ENCODE assay signal across 8 cellular contexts in the genomic region with DNA sequence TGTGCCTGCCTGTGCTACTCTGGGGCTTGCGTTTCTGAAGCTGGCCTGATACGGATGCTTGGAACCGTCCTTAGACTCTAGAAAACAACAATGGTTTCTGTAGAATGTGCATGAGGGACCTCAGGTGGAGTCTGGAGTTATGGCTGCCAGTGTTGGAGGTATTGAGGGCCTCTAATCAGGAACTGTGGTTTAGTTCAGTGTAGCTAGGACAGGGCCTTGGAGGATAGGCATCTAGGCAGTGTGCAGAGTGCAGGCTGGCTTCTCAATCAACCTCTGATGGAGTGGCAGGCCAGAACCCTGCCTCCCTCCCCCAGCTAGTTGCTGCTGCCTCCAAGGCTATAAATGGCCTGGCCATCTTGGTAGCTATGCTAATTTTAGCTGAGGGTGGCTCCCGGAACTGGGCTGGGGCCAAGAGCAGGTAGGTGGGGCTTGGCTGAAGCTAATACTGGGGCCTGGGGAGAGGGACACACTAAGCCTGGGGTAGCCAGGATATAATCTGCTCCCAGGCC. TPM values are rescaled to one million over a fixed set of nuclear protein-coding genes. Genes with fewer than 3 reads are reported as not detected.
DNase-seq lines count a peak whose midpoint lies in the region; ATAC-seq and TF ChIP-seq lines count a peak whose summit lies in the region.

No MANE protein-coding gene starts in this region.

- no peaks in the 10 kb centered on the region for H3K9me3 ChIP-seq in muscle layer of duodenum (ENCODE audit: control insufficient read depth in 1 of 2, low read length in 2 of 2)

- no peaks in the 10 kb centered on the region for H3K9me3 Mint-ChIP-seq in activated CD4-positive, alpha-beta T cell treated with anti-CD3 and anti-CD28 coated beads, Interleukin-2, amount 10 ng/mL, durations not matched to agents 7 days and 5 days
- H3K9me3 Mint-ChIP-seq in activated CD4-positive, alpha-beta memory T cell treated with anti-CD3 and anti-CD28 coated beads, Interleukin-2, amount 10 ng/mL, durations not matched to agents 7 days and 5 days: no peaks in the 10 kb centered on the region

- H3K27ac Mint-ChIP-seq in activated CD4-positive, alpha-beta T cell treated with anti-CD3 and anti-CD28 coated beads, Interleukin-2, amount 10 ng/mL, durations not matched to agents 7 days and 5 days: peak overlapping the region; percentile 79
- peak overlapping the region; percentile 87 for H3K27ac Mint-ChIP-seq in activated CD4-positive, alpha-beta memory T cell treated with anti-CD3 and anti-CD28 coated beads, Interleukin-2, amount 10 ng/mL, durations not matched to agents 7 days and 5 days

- H3K4me3 Mint-ChIP-seq in activated CD4-positive, alpha-beta T cell treated with anti-CD3 and anti-CD28 coated beads, Interleukin-2, amount 10 ng/mL, durations not matched to agents 7 days and 5 days: peak overlapping the region; percentile 98
- peak overlapping the region; percentile 97 for H3K4me3 Mint-ChIP-seq in activated CD4-positive, alpha-beta memory T cell treated with anti-CD3 and anti-CD28 coated beads, Interleukin-2, amount 10 ng/mL, durations not matched to agents 7 days and 5 days

- peak overlapping the region; percentile 35 to 92 for H3K4me3 ChIP-seq in muscle layer of duodenum (ENCODE audit: low read depth in 1 of 2, low read length in 2 of 2)
- no peak overlapping the region for H3K4me3 ChIP-seq in foreskin fibroblast (ENCODE audit: low read depth in 1 of 2, low read length in 2 of 2)

- no peak for TF ChIP-seq CTCF in foreskin fibroblast (IDR thresholded peaks at IDR 0.05; ENCODE audit: low read depth, low read length)

- peaks cover 0 to 3% of the 10 kb centered on the region in 2 donors for H3K36me3 ChIP-seq in muscle layer of duodenum (ENCODE audit: control insufficient read depth in 1 of 2, insufficient read depth in 2 of 2, low read length in 2 of 2)

- POLR2A ChIA-PET in activated CD4-positive, alpha-beta T cell treated with anti-CD3 and anti-CD28 coated beads, Interleukin-2, amount 10 ng/mL, durations not matched to agents 7 days and 5 days (lab: Charles Lee): no interaction called here
- POLR2A ChIA-PET in activated CD4-positive, alpha-beta memory T cell treated with anti-CD3 and anti-CD28 coated beads, Interleukin-2, amount 10 ng/mL, durations not matched to agents 7 days and 5 days (lab: Charles Lee): interaction anchor here (0.8 to 15.0 kb wide), 9 partner anchors 12 to 214 kb away, joined by 3 to 639 read pairs (median 8); a partner anchor contains a TSS

- no peaks in the 10 kb centered on the region for H3K27me3 Mint-ChIP-seq in activated CD4-positive, alpha-beta T cell treated with anti-CD3 and anti-CD28 coated beads, Interleukin-2, amount 10 ng/mL, durations not matched to agents 7 days and 5 days
- H3K27me3 Mint-ChIP-seq in activated CD4-positive, alpha-beta memory T cell treated with anti-CD3 and anti-CD28 coated beads, Interleukin-2, amount 10 ng/mL, durations not matched to agents 7 days and 5 days: no peaks in the 10 kb centered on the region

- peaks cover 64% of the 10 kb centered on the region for H3K4me1 Mint-ChIP-seq in activated CD4-positive, alpha-beta T cell treated with anti-CD3 and anti-CD28 coated beads, Interleukin-2, amount 10 ng/mL, durations not matched to agents 7 days and 5 days
- H3K4me1 Mint-ChIP-seq in activated CD4-positive, alpha-beta memory T cell treated with anti-CD3 and anti-CD28 coated beads, Interleukin-2, amount 10 ng/mL, durations not matched to agents 7 days and 5 days: peaks cover 62% of the 10 kb centered on the region

- peak; percentile 37 for ATAC-seq in HG03103 (IDR thresholded peaks at IDR 0.05; ENCODE audit: low read depth, unreplicated experiment)

- H3K27me3 ChIP-seq in muscle layer of duodenum (ENCODE audit: low read depth, low read length): no peaks in the 10 kb centered on the region

- DNase-seq in activated CD4-positive, alpha-beta T cell treated with anti-CD3 and anti-CD28 coated beads, Interleukin-2, amount 10 ng/mL, durations not matched to agents 7 days and 5 days: peak; percentile 24
- no peak for DNase-seq in activated CD4-positive, alpha-beta T cell treated with anti-CD3 and anti-CD28 coated beads for 1 hour
- peak; percentile 50 for DNase-seq in activated CD4-positive, alpha-beta memory T cell treated with anti-CD3 and anti-CD28 coated beads, Interleukin-2, amount 10 ng/mL, durations not matched to agents 7 days and 5 days
- no peak for DNase-seq in foreskin fibroblast
- DNase-seq in pons (ENCODE audit: low spot score): no peak
- DNase-seq in DMS79 (lab: John Stamatoyannopoulos, UW): no peak

- CTCF ChIA-PET in activated CD4-positive, alpha-beta T cell treated with anti-CD3 and anti-CD28 coated beads, Interleukin-2, amount 10 ng/mL, durations not matched to agents 7 days and 5 days (lab: Charles Lee): interaction anchor here (0.5 to 16.6 kb wide), 6 partner anchors 9 to 392 kb away, joined by 3 to 355 read pairs (median 11); a partner anchor contains a TSS
- CTCF ChIA-PET in activated CD4-positive, alpha-beta memory T cell treated with anti-CD3 and anti-CD28 coated beads, Interleukin-2, amount 10 ng/mL, durations not matched to agents 7 days and 5 days (lab: Charles Lee): interaction anchor here (1.1 to 11.3 kb wide), 9 partner anchors 10 to 213 kb away, joined by 3 to 222 read pairs (median 5); a partner anchor contains a TSS

- no peak overlapping the region for H3K27ac ChIP-seq in muscle layer of duodenum (ENCODE audit: low read length)

- peaks cover 37% of the 10 kb centered on the region for H3K36me3 Mint-ChIP-seq in activated CD4-positive, alpha-beta T cell treated with anti-CD3 and anti-CD28 coated beads, Interleukin-2, amount 10 ng/mL, durations not matched to agents 7 days and 5 days (ENCODE audit: low read depth)
- peaks cover 48% of the 10 kb centered on the region for H3K36me3 Mint-ChIP-seq in activated CD4-positive, alpha-beta memory T cell treated with anti-CD3 and anti-CD28 coated beads, Interleukin-2, amount 10 ng/mL, durations not matched to agents 7 days and 5 days (ENCODE audit: low read depth)

- H3K4me1 ChIP-seq in muscle layer of duodenum (ENCODE audit: control insufficient read depth in 1 of 2, insufficient read depth in 2 of 2, low read length in 2 of 2): peaks cover 30 to 58% of the 10 kb centered on the region in 2 donors

RNA-seq across cellular contexts. Expression of a gene that starts 4.0 kb away (rescaled TPM):
- 100 to 1,000 TPM; 103 to 108 TPM for total RNA-seq in activated CD4-positive, alpha-beta T cell treated with anti-CD3 and anti-CD28 coated beads, Interleukin-2, amount 10 ng/mL, durations not matched to agents 7 days and 5 days
- 100 to 1,000 TPM; 111 to 113 TPM for total RNA-seq in activated CD4-positive, alpha-beta memory T cell treated with anti-CD3 and anti-CD28 coated beads, Interleukin-2, amount 10 ng/mL, durations not matched to agents 7 days and 5 days

RNA-seq across cellular contexts. Expression of a gene that starts 18.7 kb away (rescaled TPM):
- 100 to 1,000 TPM; 158 to 172 TPM for total RNA-seq in activated CD4-positive, alpha-beta T cell treated with anti-CD3 and anti-CD28 coated beads, Interleukin-2, amount 10 ng/mL, durations not matched to agents 7 days and 5 days
- 100 to 1,000 TPM; 192 to 201 TPM for total RNA-seq in activated CD4-positive, alpha-beta memory T cell treated with anti-CD3 and anti-CD28 coated beads, Interleukin-2, amount 10 ng/mL, durations not matched to agents 7 days and 5 days

RNA-seq across cellular contexts. Expression of a gene that starts 51.1 kb away (rescaled TPM):
- 10 to 100 TPM; 30.0 to 30.9 TPM for total RNA-seq in activated CD4-positive, alpha-beta T cell treated with anti-CD3 and anti-CD28 coated beads, Interleukin-2, amount 10 ng/mL, durations not matched to agents 7 days and 5 days
- total RNA-seq in activated CD4-positive, alpha-beta memory T cell treated with anti-CD3 and anti-CD28 coated beads, Interleukin-2, amount 10 ng/mL, durations not matched to agents 7 days and 5 days: 10 to 100 TPM; 18.0 to 19.0 TPM

Comparison
In these comparisons a context has a peak if more than half of its experiments do, and no peak if none do; other contexts are left out.
1. DNase-seq: peak in activated CD4-positive, alpha-beta T cell treated with anti-CD3 and anti-CD28 coated beads, Interleukin-2, amount 10 ng/mL, durations not matched to agents 7 days and 5 days (single experiment) and activated CD4-positive, alpha-beta memory T cell treated with anti-CD3 and anti-CD28 coated beads, Interleukin-2, amount 10 ng/mL, durations not matched to agents 7 days and 5 days (single experiment); none in activated CD4-positive, alpha-beta T cell treated with anti-CD3 and anti-CD28 coated beads for 1 hour (single experiment), foreskin fibroblast (0 of 2), pons (single experiment) and DMS79 (single experiment).
2. H3K4me3 ChIP-seq: peak in muscle layer of duodenum (2 of 2); none in foreskin fibroblast (0 of 2).